Comparison of ENCODE assay signal across 14 cellular contexts in genomic region chr14:79597561-79597960, GRCh38.
"Had no signal": no experiment of that assay in that cellular context is flagged by ENCODE, and none has a peak within 500 bp of the region (broad histone marks: within the 10 kb centered on the region; RNA-seq: fewer than 3 reads in every experiment).

No MANE protein-coding gene starts in this region.

- H3K27ac ChIP-seq: body of pancreas, coronary artery, esophagus squamous epithelium, gastrocnemius medialis, lower lobe of right lung, parathyroid adenoma had no signal

- H2AFZ ChIP-seq: parathyroid adenoma had no signal

- H3K27me3 ChIP-seq: body of pancreas, esophagus squamous epithelium, gastrocnemius medialis had no signal

- H3K79me2 ChIP-seq: parathyroid adenoma had no signal

- H3K4me1 ChIP-seq: body of pancreas, esophagus squamous epithelium, gastrocnemius medialis, lower lobe of right lung had no signal

- ATAC-seq: activated CD4-positive, CD25-positive, alpha-beta regulatory T cell treated with anti-CD3 and anti-CD28 coated beads, Interleukin-2, amount 50 U/mL, for 24 hours; activated T-helper 17 cell treated with anti-CD3 and anti-CD28 coated beads, Interleukin-2, amount 50 U/mL, for 72 hours; body of pancreas; gastrocnemius medialis; left colon; lower lobe of right lung; naive thymus-derived CD4-positive, alpha-beta T cell; stimulated activated memory B cell treated with anti-CD40 and anti-IgM and Interleukin-4, amounts not matched to agents 10 μg/mL and 1 μg/mL and 100 μg/mL, for 72 hours had no signal

- H3K4me3 ChIP-seq: body of pancreas, coronary artery, esophagus squamous epithelium, gastrocnemius medialis, lower lobe of right lung had no signal

- DNase-seq: activated naive CD4-positive, alpha-beta T cell treated with Interleukin-2 at 50 U/mL for 16 hours; body of pancreas; central memory CD4-positive, alpha-beta T cell; esophagus squamous epithelium; gastrocnemius medialis; left colon; lower lobe of right lung; naive thymus-derived CD4-positive, alpha-beta T cell; stimulated activated CD4-positive, alpha-beta T cell treated with anti-CD3 and anti-CD28 coated beads, Interleukin-2, amount 100 ng/mL, for 48 hours had no signal

- H3K36me3 ChIP-seq: esophagus squamous epithelium, gastrocnemius medialis, lower lobe of right lung had no signal
